In genomic region chr6:52960211-52960610, GRCh38 we compare ENCODE assay signal across 3 cellular contexts. TPM values are rescaled to one million over a fixed set of nuclear protein-coding genes. Genes with fewer than 3 reads are reported as not detected.
"Had no signal": no experiment of that assay in that cellular context is flagged by ENCODE, and none has a peak within 500 bp of the region (broad histone marks: within the 10 kb centered on the region; RNA-seq: fewer than 3 reads in every experiment).

No MANE protein-coding gene starts in this region.

RNA-seq across cellular contexts. Expression of gene GSTA3, which starts 50.7 kb away (rescaled TPM):
- total RNA-seq: NCI-H460, Right ventricle myocardium superior, SJSA1 had no signal
